26 cellular contexts compared by ENCODE assay signal in genomic region chr20:1922786-1923185, GRCh38. TPM values are rescaled to one million over a fixed set of nuclear protein-coding genes. Genes with fewer than 3 reads are reported as not detected.
"Had no signal": no experiment of that assay in that cellular context is flagged by ENCODE, and none has a peak within 500 bp of the region (broad histone marks: within the 10 kb centered on the region; RNA-seq: fewer than 3 reads in every experiment).

No MANE protein-coding gene starts in this region.

- H3K27ac ChIP-seq: brain microvascular endothelial cell, SJCRH30, SK-N-MC, WERI-Rb-1 had no signal

- H3K27me3 Mint-ChIP-seq: activated CD4-positive, alpha-beta T cell treated with anti-CD3 and anti-CD28 coated beads, Interleukin-2, amount 10 ng/mL, durations not matched to agents 24 days and 14 days; activated naive CD8-positive, alpha-beta T cell; activated naive CD8-positive, alpha-beta T cell treated with anti-CD3 and anti-CD28 coated beads, Interleukin-2, amount 50 U/mL, for 24 hours had no signal

- H3K4me1 ChIP-seq: SJCRH30 had no signal

- ATAC-seq: activated CD8-positive, alpha-beta T cell treated with anti-CD3 and anti-CD28 coated beads, Interleukin-2, amount 10 ng/mL, durations not matched to agents 7 days and 5 days; activated naive CD8-positive, alpha-beta T cell treated with anti-CD3 and anti-CD28 coated beads, Interleukin-2, amount 50 U/mL, for 24 hours; Panc1 had no signal

- H3K4me3 Mint-ChIP-seq: activated CD4-positive, alpha-beta T cell treated with anti-CD3 and anti-CD28 coated beads, Interleukin-2, amount 10 ng/mL, durations not matched to agents 24 days and 14 days; activated CD8-positive, alpha-beta T cell treated with anti-CD3 and anti-CD28 coated beads, Interleukin-2, amount 10 ng/mL, durations not matched to agents 7 days and 5 days; activated naive CD8-positive, alpha-beta T cell; activated naive CD8-positive, alpha-beta T cell treated with anti-CD3 and anti-CD28 coated beads, Interleukin-2, amount 50 U/mL, for 24 hours; activated T-cell treated with anti-CD3 and anti-CD28 coated beads, Interleukin-2, amount 50 U/mL, for 24 hours had no signal

- H3K9me3 Mint-ChIP-seq: activated CD4-positive, alpha-beta T cell treated with anti-CD3 and anti-CD28 coated beads, Interleukin-2, amount 10 ng/mL, durations not matched to agents 24 days and 14 days; activated naive CD8-positive, alpha-beta T cell treated with anti-CD3 and anti-CD28 coated beads, Interleukin-2, amount 50 U/mL, for 24 hours; activated T-cell treated with anti-CD3 and anti-CD28 coated beads, Interleukin-2, amount 50 U/mL, for 24 hours; activated T-helper 2 cell treated with anti-CD3 and anti-CD28 coated beads, Interferon-gamma antibody, Interleukin-2, Interleukin-4, amounts not matched to agents 10 μg/mL and 5 μg/mL and 100 μg/mL, durations not matched to agents 14 hours and 24 hours and 36 hours had no signal

- H3K27ac Mint-ChIP-seq: activated CD4-positive, alpha-beta T cell treated with anti-CD3 and anti-CD28 coated beads, Interleukin-2, amount 10 ng/mL, durations not matched to agents 24 days and 14 days; activated CD8-positive, alpha-beta T cell treated with anti-CD3 and anti-CD28 coated beads, Interleukin-2, amount 10 ng/mL, durations not matched to agents 7 days and 5 days; activated naive CD8-positive, alpha-beta T cell; activated naive CD8-positive, alpha-beta T cell treated with anti-CD3 and anti-CD28 coated beads, Interleukin-2, amount 50 U/mL, for 24 hours; activated T-cell treated with anti-CD3 and anti-CD28 coated beads, Interleukin-2, amount 50 U/mL, for 24 hours; activated T-helper 2 cell treated with anti-CD3 and anti-CD28 coated beads, Interferon-gamma antibody, Interleukin-2, Interleukin-4, amounts not matched to agents 10 μg/mL and 5 μg/mL and 100 μg/mL, durations not matched to agents 14 hours and 24 hours and 36 hours had no signal

- H3K36me3 Mint-ChIP-seq: activated naive CD8-positive, alpha-beta T cell had no signal

- H3K4me3 ChIP-seq: SJCRH30, SK-N-MC had no signal

- DNase-seq: activated CD4-positive, alpha-beta T cell treated with anti-CD3 and anti-CD28 coated beads, Interleukin-2, amount 10 ng/mL, durations not matched to agents 24 days and 14 days; activated CD4-positive, alpha-beta T cell treated with anti-CD3 and anti-CD28 coated beads, Interleukin-2, amount 50 U/mL, for 4 hours; activated CD8-positive, alpha-beta T cell treated with anti-CD3 and anti-CD28 coated beads, Interleukin-2, amount 10 ng/mL, durations not matched to agents 7 days and 5 days; activated gamma-delta T cell; activated naive CD4-positive, alpha-beta T cell treated with Interleukin-2 at 50 U/mL for 16 hours; activated naive CD8-positive, alpha-beta T cell treated with anti-CD3 and anti-CD28 coated beads, Interleukin-2, amount 50 U/mL, for 24 hours; activated T-cell treated with anti-CD3 and anti-CD28 coated beads, Interleukin-2, amount 50 U/mL, for 24 hours; aorta; brain microvascular endothelial cell; central memory CD4-positive, alpha-beta T cell; NCI-H1048; NCI-H1436 treated with DMSO at 0.1 percent for 48 hours; NCI-H1694 treated with DMSO at 0.1 percent for 48 hours; NCI-H2029; NCI-H345; NCI-H524 treated with DMSO at 0.1 percent for 48 hours; SHP77; SJCRH30; T1000; WERI-Rb-1 had no signal

- H3K27me3 ChIP-seq: brain microvascular endothelial cell, SJCRH30 had no signal

- H3K4me1 Mint-ChIP-seq: activated CD4-positive, alpha-beta T cell treated with anti-CD3 and anti-CD28 coated beads, Interleukin-2, amount 10 ng/mL, durations not matched to agents 24 days and 14 days; activated naive CD8-positive, alpha-beta T cell treated with anti-CD3 and anti-CD28 coated beads, Interleukin-2, amount 50 U/mL, for 24 hours had no signal

- H3K36me3 ChIP-seq: brain microvascular endothelial cell, SJCRH30, WERI-Rb-1 had no signal

- H3K9me3 ChIP-seq: SJCRH30 had no signal

RNA-seq across cellular contexts. Expression of gene SIRPA, which starts 27.6 kb away (rescaled TPM):
- total RNA-seq: activated CD8-positive, alpha-beta T cell treated with anti-CD3 and anti-CD28 coated beads, Interleukin-2, amount 10 ng/mL, durations not matched to agents 7 days and 5 days; activated T-helper 2 cell treated with anti-CD3 and anti-CD28 coated beads, Interferon-gamma antibody, Interleukin-2, Interleukin-4, amounts not matched to agents 10 μg/mL and 5 μg/mL and 100 μg/mL, durations not matched to agents 14 hours and 24 hours and 36 hours; T-helper 1 cell treated with Interleukin-12 subunit alpha and Interleukin-12 subunit beta and Interleukin-4 antibody, amounts not matched to agents 30 ng/mL and 1 ng/mL, for 36 hours; T-helper 2 cell treated with Interferon-gamma antibody and Interleukin-4, amounts not matched to agents 100 ng/mL and 5 ng/mL, for 36 hours had no signal
